Comparison of ENCODE assay signal across 7 cellular contexts in the genomic region with DNA sequence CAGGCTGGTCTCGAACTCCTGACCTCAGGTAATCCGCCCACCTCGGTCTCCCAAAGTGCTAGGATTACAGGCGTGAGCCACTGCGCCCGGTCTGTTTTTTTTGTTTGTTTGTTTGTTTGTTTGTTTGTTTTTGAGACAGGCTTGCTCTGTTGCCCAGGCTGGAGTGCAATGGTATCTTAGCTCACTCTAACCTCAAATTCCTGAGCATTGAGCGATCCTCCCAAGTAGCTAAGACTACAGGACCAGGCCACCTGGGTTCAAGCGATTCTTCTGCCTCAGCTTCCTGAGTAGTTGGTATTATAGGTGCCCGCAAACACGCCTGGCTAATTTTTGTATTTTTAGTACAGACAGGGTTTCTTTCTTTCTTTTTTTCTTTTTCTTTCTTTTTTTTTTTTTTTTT. TPM values are rescaled to one million over a fixed set of nuclear protein-coding genes. Genes with fewer than 3 reads are reported as not detected.
DNase-seq lines count a peak whose midpoint lies in the region; ATAC-seq, FAIRE-seq and TF ChIP-seq lines count a peak whose summit lies in the region.
"Not testable (repeated sequence)": the region's sequence is repeated elsewhere in the genome, so short reads cannot be mapped to it uniquely, and the experiment has no call there.

No MANE protein-coding gene starts in this region.

- not testable (repeated sequence) for H3K27me3 ChIP-seq in Panc1 (ENCODE audit: control insufficient read depth, insufficient read depth, low read length); K562 (ENCODE audit: control insufficient read depth in 2 of 2, insufficient read depth in 2 of 2, low read length in 2 of 2)

- not testable (repeated sequence) for H3K9me1 ChIP-seq in K562 (ENCODE audit: control insufficient read depth, insufficient read depth, low read length)

- not testable (repeated sequence) for H3K9ac ChIP-seq in K562 (ENCODE audit: insufficient read depth in 1 of 2, low read depth in 2 of 2, low read length in 2 of 2)

- not testable (repeated sequence) for H3K9me3 ChIP-seq in HEK293 (ENCODE audit: control insufficient read depth, insufficient read depth, low read depth, low read length); Panc1 (ENCODE audit: control insufficient read depth, insufficient read depth, low read depth, low read length); K562 (replicated peaks; ENCODE audit: control insufficient read depth, insufficient read depth, low read depth, low read length)

- TF ChIP-seq EP300 in K562 (IDR thresholded peaks at IDR 0.05; ENCODE audit: low read length): not testable (repeated sequence)

- in situ Hi-C loops in ACHN (cut with HindIII; ENCODE audit: low pct_ligation_motif_present, low pct_unique_long_range_greater_than_20kb, low sequenced_read_pairs); Panc1 (cut with HindIII; ENCODE audit: low pct_unique_long_range_greater_than_20kb, low sequenced_read_pairs); K562 (cut with MboI): not testable (repeated sequence)

- peaks cover 23% of the 10 kb centered on the region for H3K79me2 ChIP-seq in K562 (ENCODE audit: control insufficient read depth, insufficient read depth, low read length)

- WGBS in K562 (ENCODE audit: insufficient coverage, low coverage, missing lambda C conversion rate): 70% methylated on average over 10 of the region's 10 CpGs

- intact Hi-C loops in Panc1 (cut with micrococcal nuclease; ENCODE audit: unreplicated experiment); K562 (cut with micrococcal nuclease); posterior vena cava (cut with DNase I): not testable (repeated sequence)

- not testable (repeated sequence) for TF ChIP-seq CTCF in HEK293 (tag by site-specific recombination; IDR thresholded peaks at IDR 0.05); Panc1 (IDR thresholded peaks at IDR 0.05); K562 (IDR thresholded peaks at IDR 0.05 in 2 of 3, conservative IDR thresholded peaks at IDR 0.05 in 1 of 3; ENCODE audit: insufficient read depth in 2 of 3, low read depth in 1 of 3, low read length in 3 of 3); epithelial cell of esophagus (IDR thresholded peaks at IDR 0.05; ENCODE audit: insufficient read depth, low read depth, low read length, missing control alignments)

- peak overlapping the region; percentile 26; the same call in 1 of the 2 replicates for H2AFZ ChIP-seq in K562 (ENCODE audit: low read depth, low read length)

- CTCF ChIA-PET in HEK293 (lab: Yijun Ruan, JAX); K562 (lab: Yijun Ruan, JAX; ENCODE audit: low intra/inter-chr PET ratio): not testable (repeated sequence)
- CTCF ChIA-PET in Panc1 (lab: Charles Lee): interaction anchor here (0.6 to 0.8 kb wide), 7 partner anchors 23 to 1248 kb away, joined by 3 to 9 read pairs (median 5); no protein-coding TSS in a partner anchor

- not testable (repeated sequence) for H3K36me3 ChIP-seq in HEK293 (ENCODE audit: control insufficient read depth in 2 of 2, insufficient read depth in 1 of 2, low read length in 2 of 2); Panc1 (ENCODE audit: control insufficient read depth, insufficient read depth, low read length); K562 (ENCODE audit: control insufficient read depth, insufficient read depth, low read length)

- not testable (repeated sequence) for H4K20me1 ChIP-seq in K562 (replicated peaks; ENCODE audit: control insufficient read depth, insufficient read depth, low read length)

- not testable (repeated sequence) for FAIRE-seq in K562 (lab: Jason Lieb, UNC)

- not testable (repeated sequence) for H3K4me1 ChIP-seq in HEK293 (ENCODE audit: control insufficient read depth, insufficient read depth, low read length)
- H3K4me1 ChIP-seq in Panc1 (ENCODE audit: control insufficient read depth, insufficient read depth, low read length) (peaks cover 13% of the 10 kb centered on the region), K562 (replicated peaks in 1 of 2; ENCODE audit: control insufficient read depth in 2 of 2, insufficient read depth in 2 of 2, low read length in 2 of 2) (peaks cover 20 to 29% of the 10 kb centered on the region in 2 experiments; a peak in 4 of 5 replicates)

- DNase-seq in ACHN: peak; percentile 17
- DNase-seq in ELR (ENCODE audit: low read depth): peak; percentile 40
- DNase-seq in Panc1 (ENCODE audit: low read depth, low spot score): peak; percentile 56
- DNase-seq in K562 (ENCODE audit: extremely low read depth in 1 of 4, low spot score in 3 of 4): not testable (repeated sequence)
- DNase-seq in epithelial cell of esophagus (ENCODE audit: low read depth): peak; percentile 37
- DNase-seq in posterior vena cava (ENCODE audit: low spot score): peak; percentile 23

- not testable (repeated sequence) for TF ChIP-seq POLR2A in K562 (conservative IDR thresholded peaks at IDR 0.05)

- H3K4me2 ChIP-seq in K562 (ENCODE audit: insufficient read depth, low read length): not testable (repeated sequence)

- not testable (repeated sequence) for H3K27ac ChIP-seq in HEK293 (ENCODE audit: extremely low read depth, low read depth, low read length); Panc1 (ENCODE audit: low read length); K562 (ENCODE audit: extremely low read depth, low read depth, low read length)

- TF ChIP-seq RAD21 in K562 (CRISPR knock-in tag; conservative IDR thresholded peaks at IDR 0.05 in 1 of 2, IDR thresholded peaks at IDR 0.05 in 1 of 2): not testable (repeated sequence)

- not testable (repeated sequence) for ATAC-seq in Panc1, K562

- not testable (repeated sequence) for BruUV-seq in Panc1 (replicated peaks; lab: Mats Ljungman, UMichigan); K562 (replicated peaks; lab: Mats Ljungman, UMichigan)

- POLR2A ChIA-PET in HEK293 (lab: Yijun Ruan, JAX) (interaction anchor here (0.7 to 0.8 kb wide), 2 partner anchors 23 to 25 kb away, joined by 3 to 7 read pairs; no protein-coding TSS in a partner anchor), Panc1 (lab: Charles Lee) (interaction anchor here (0.6 to 0.7 kb wide), 5 partner anchors 12 to 610 kb away, joined by 3 to 10 read pairs (median 8); no protein-coding TSS in a partner anchor), K562 (lab: Yijun Ruan, JAX) (interaction anchor here (0.6 to 1.5 kb wide), 7 partner anchors 8 to 103 kb away, joined by 3 to 6 read pairs (median 3); a partner anchor contains a TSS)

- not testable (repeated sequence) for H3K4me3 ChIP-seq in HEK293 (ENCODE audit: low read depth, low read length); Panc1 (ENCODE audit: low read depth in 2 of 2, low read length in 2 of 2); K562; epithelial cell of esophagus (ENCODE audit: low read length)

RNA-seq across cellular contexts. Expression of a gene that starts 2.7 kb away (rescaled TPM):
- total RNA-seq in Panc1 (2021; ENCODE audit: unreplicated experiment): 33.2 TPM
- polyA plus RNA-seq in Panc1 (2012; ENCODE audit: insufficient read length): 18.8 TPM
- total RNA-seq in K562 (2011; cell fraction: chromatin; rRNA removed; ENCODE audit: low replicate concordance): 93.5 and 200 TPM in 2 replicates
- total RNA-seq in K562 (2011; cell fraction: nucleolus; rRNA removed): 179 and 193 TPM in 2 replicates
- 133 and 149 TPM in 2 replicates for total RNA-seq in K562 (2011; cell fraction: nucleoplasm; rRNA removed)
- total RNA-seq in K562 (2014; rRNA removed): 27.9 and 34.1 TPM in 2 replicates
- total RNA-seq in K562 (2014; rRNA removed; fragmentation: Illumina TruSeq; extraction: Trizol): 34.5 and 35.7 TPM in 2 replicates
- 27.9 and 28.2 TPM in 2 replicates for total RNA-seq in K562 (2015; rRNA removed; fragmentation: Illumina TruSeq; extraction: Trizol)
- total RNA-seq in K562 (2021): 48.8 and 49.8 TPM in 2 replicates
- 73.9 and 87.9 TPM in 2 replicates for polyA plus RNA-seq in K562 (2011; rRNA removed)
- polyA plus RNA-seq in K562 (2011; cell fraction: cytosol; rRNA removed): 125 and 133 TPM in 2 replicates
- 272 and 287 TPM in 2 replicates for polyA plus RNA-seq in K562 (2011; cell fraction: nucleus; rRNA removed)
- 36.4 and 40.1 TPM in 2 replicates for polyA plus RNA-seq in K562 (2012)
- 54.6 and 55.2 TPM in 2 replicates for polyA plus RNA-seq in K562 (2014; fragmentation: Illumina TruSeq; extraction: Trizol)
- 10 to 100 TPM; 24.7 to 40.7 TPM for polyA plus RNA-seq in K562 (2014; fragmentation: Nextera tagmentation; extraction: Ambion mirVana)
- 54.6 and 55.0 TPM in 2 replicates for polyA plus RNA-seq in K562 (2014; rRNA removed)
- polyA minus RNA-seq in K562 (2011; rRNA and poly(A)+ RNA removed): 95.1 and 110 TPM in 2 replicates
- 31.7 and 35.4 TPM in 2 replicates for polyA minus RNA-seq in K562 (2011; cell fraction: cytosol; rRNA and poly(A)+ RNA removed)
- 44.6 and 66.4 TPM in 2 replicates for polyA minus RNA-seq in K562 (2011; cell fraction: nucleus; rRNA and poly(A)+ RNA removed)
- total RNA-seq in posterior vena cava: 1 to 10 TPM; 6.0 to 7.8 TPM

RNA-seq across cellular contexts. Expression of a gene that starts 14.9 kb away (rescaled TPM):
- 78.9 TPM for total RNA-seq in Panc1 (2021; ENCODE audit: unreplicated experiment)
- polyA plus RNA-seq in Panc1 (2012; ENCODE audit: insufficient read length): 88.8 TPM
- total RNA-seq in K562 (2011; cell fraction: chromatin; rRNA removed; ENCODE audit: low replicate concordance): 76.0 and 138 TPM in 2 replicates
- total RNA-seq in K562 (2011; cell fraction: nucleolus; rRNA removed): 134 and 149 TPM in 2 replicates
- total RNA-seq in K562 (2011; cell fraction: nucleoplasm; rRNA removed): 122 and 136 TPM in 2 replicates
- total RNA-seq in K562 (2014; rRNA removed): 132 and 142 TPM in 2 replicates
- 142 and 147 TPM in 2 replicates for total RNA-seq in K562 (2014; rRNA removed; fragmentation: Illumina TruSeq; extraction: Trizol)
- total RNA-seq in K562 (2015; rRNA removed; fragmentation: Illumina TruSeq; extraction: Trizol): 137 and 139 TPM in 2 replicates
- 139 TPM in 2 replicates for total RNA-seq in K562 (2021)
- 205 and 232 TPM in 2 replicates for polyA plus RNA-seq in K562 (2011; rRNA removed)
- polyA plus RNA-seq in K562 (2011; cell fraction: cytosol; rRNA removed): 349 and 363 TPM in 2 replicates
- 108 and 126 TPM in 2 replicates for polyA plus RNA-seq in K562 (2011; cell fraction: nucleus; rRNA removed)
- polyA plus RNA-seq in K562 (2012): 139 and 188 TPM in 2 replicates
- 121 and 127 TPM in 2 replicates for polyA plus RNA-seq in K562 (2014; fragmentation: Illumina TruSeq; extraction: Trizol)
- 100 to 1,000 TPM; 455 to 524 TPM for polyA plus RNA-seq in K562 (2014; fragmentation: Nextera tagmentation; extraction: Ambion mirVana)
- polyA plus RNA-seq in K562 (2014; rRNA removed): 152 and 159 TPM in 2 replicates
- polyA minus RNA-seq in K562 (2011; rRNA and poly(A)+ RNA removed): 121 and 192 TPM in 2 replicates
- 33.1 and 51.2 TPM in 2 replicates for polyA minus RNA-seq in K562 (2011; cell fraction: cytosol; rRNA and poly(A)+ RNA removed)
- polyA minus RNA-seq in K562 (2011; cell fraction: nucleus; rRNA and poly(A)+ RNA removed): 44.2 and 59.3 TPM in 2 replicates
- 10 to 100 TPM; 45.4 to 49.9 TPM for total RNA-seq in posterior vena cava

RNA-seq across cellular contexts. Expression of a gene that starts 15.3 kb away (rescaled TPM):
- total RNA-seq in Panc1 (2021; ENCODE audit: unreplicated experiment): 1,083 TPM
- polyA plus RNA-seq in Panc1 (2012; ENCODE audit: insufficient read length): 1,187 TPM
- total RNA-seq in K562 (2011; cell fraction: chromatin; rRNA removed; ENCODE audit: low replicate concordance): 136 and 201 TPM in 2 replicates
- 166 and 168 TPM in 2 replicates for total RNA-seq in K562 (2011; cell fraction: nucleolus; rRNA removed)
- total RNA-seq in K562 (2011; cell fraction: nucleoplasm; rRNA removed): 272 and 420 TPM in 2 replicates
- total RNA-seq in K562 (2014; rRNA removed): 1,122 and 1,723 TPM in 2 replicates
- 2,419 and 2,437 TPM in 2 replicates for total RNA-seq in K562 (2014; rRNA removed; fragmentation: Illumina TruSeq; extraction: Trizol)
- 2,472 and 2,755 TPM in 2 replicates for total RNA-seq in K562 (2015; rRNA removed; fragmentation: Illumina TruSeq; extraction: Trizol)
- 1,553 and 1,702 TPM in 2 replicates for total RNA-seq in K562 (2021)
- 1,393 and 1,573 TPM in 2 replicates for polyA plus RNA-seq in K562 (2011; rRNA removed)
- 686 and 1,751 TPM in 2 replicates for polyA plus RNA-seq in K562 (2011; cell fraction: cytosol; rRNA removed)
- polyA plus RNA-seq in K562 (2011; cell fraction: nucleus; rRNA removed): 283 and 578 TPM in 2 replicates
- polyA plus RNA-seq in K562 (2012): 1,761 and 1,841 TPM in 2 replicates
- 2,166 and 3,143 TPM in 2 replicates for polyA plus RNA-seq in K562 (2014; fragmentation: Illumina TruSeq; extraction: Trizol)
- polyA plus RNA-seq in K562 (2014; fragmentation: Nextera tagmentation; extraction: Ambion mirVana): 1,000 to 10,000 TPM; 2,471 to 2,886 TPM
- 2,239 and 5,486 TPM in 2 replicates for polyA plus RNA-seq in K562 (2014; rRNA removed)
- polyA minus RNA-seq in K562 (2011; rRNA and poly(A)+ RNA removed): 428 and 580 TPM in 2 replicates
- 641 and 694 TPM in 2 replicates for polyA minus RNA-seq in K562 (2011; cell fraction: cytosol; rRNA and poly(A)+ RNA removed)
- 60.3 and 141 TPM in 2 replicates for polyA minus RNA-seq in K562 (2011; cell fraction: nucleus; rRNA and poly(A)+ RNA removed)
- 100 to 1,000 TPM; 741 to 816 TPM for total RNA-seq in posterior vena cava

RNA-seq across cellular contexts. Expression of a gene that starts 23.6 kb away (rescaled TPM):
- total RNA-seq in Panc1 (2021; ENCODE audit: unreplicated experiment) (268 TPM), K562 (2014; rRNA removed) (128 and 132 TPM in 2 replicates), K562 (2014; rRNA removed; fragmentation: Illumina TruSeq; extraction: Trizol) (95.2 and 104 TPM in 2 replicates), K562 (2015; rRNA removed; fragmentation: Illumina TruSeq; extraction: Trizol) (124 and 125 TPM in 2 replicates), K562 (2021) (193 and 197 TPM in 2 replicates), posterior vena cava (100 to 1,000 TPM; 110 to 128 TPM)
- polyA plus RNA-seq in Panc1 (2012; ENCODE audit: insufficient read length): 193 TPM
- 358 and 605 TPM in 2 replicates for total RNA-seq in K562 (2011; cell fraction: chromatin; rRNA removed; ENCODE audit: low replicate concordance)
- total RNA-seq in K562 (2011; cell fraction: nucleolus; rRNA removed): 442 and 449 TPM in 2 replicates
- total RNA-seq in K562 (2011; cell fraction: nucleoplasm; rRNA removed): 467 and 490 TPM in 2 replicates
- polyA plus RNA-seq in K562 (2011; rRNA removed) (159 and 196 TPM in 2 replicates), K562 (2014; fragmentation: Illumina TruSeq; extraction: Trizol) (180 and 197 TPM in 2 replicates), K562 (2014; fragmentation: Nextera tagmentation; extraction: Ambion mirVana) (10 to 100 TPM; 19.5 to 46.2 TPM), K562 (2014; rRNA removed) (145 and 151 TPM in 2 replicates)
- polyA plus RNA-seq in K562 (2011; cell fraction: cytosol; rRNA removed): 195 and 205 TPM in 2 replicates
- 158 and 198 TPM in 2 replicates for polyA plus RNA-seq in K562 (2011; cell fraction: nucleus; rRNA removed)
- 135 and 352 TPM in 2 replicates for polyA plus RNA-seq in K562 (2012)
- 167 and 177 TPM in 2 replicates for polyA minus RNA-seq in K562 (2011; rRNA and poly(A)+ RNA removed)
- 92.7 and 93.6 TPM in 2 replicates for polyA minus RNA-seq in K562 (2011; cell fraction: cytosol; rRNA and poly(A)+ RNA removed)
- 42.5 and 79.6 TPM in 2 replicates for polyA minus RNA-seq in K562 (2011; cell fraction: nucleus; rRNA and poly(A)+ RNA removed)

RNA-seq across cellular contexts. Expression of a gene that starts 34.2 kb away (rescaled TPM):
- total RNA-seq in Panc1 (2021; ENCODE audit: unreplicated experiment) (28.2 TPM), K562 (2014; rRNA removed) (31.2 and 38.7 TPM in 2 replicates), K562 (2014; rRNA removed; fragmentation: Illumina TruSeq; extraction: Trizol) (20.4 and 23.0 TPM in 2 replicates), K562 (2015; rRNA removed; fragmentation: Illumina TruSeq; extraction: Trizol) (31.3 and 33.5 TPM in 2 replicates), K562 (2021) (25.5 and 28.6 TPM in 2 replicates), posterior vena cava (10 to 100 TPM; 24.8 to 26.6 TPM)
- 28.5 TPM for polyA plus RNA-seq in Panc1 (2012; ENCODE audit: insufficient read length)
- 48.5 and 85.1 TPM in 2 replicates for total RNA-seq in K562 (2011; cell fraction: chromatin; rRNA removed; ENCODE audit: low replicate concordance)
- total RNA-seq in K562 (2011; cell fraction: nucleolus; rRNA removed): 45.9 and 54.7 TPM in 2 replicates
- total RNA-seq in K562 (2011; cell fraction: nucleoplasm; rRNA removed): 43.9 and 49.8 TPM in 2 replicates
- polyA plus RNA-seq in K562 (2011; rRNA removed) (14.1 and 16.7 TPM in 2 replicates), K562 (2014; fragmentation: Illumina TruSeq; extraction: Trizol) (31.1 and 35.5 TPM in 2 replicates), K562 (2014; fragmentation: Nextera tagmentation; extraction: Ambion mirVana) (10 to 100 TPM; 19.7 to 31.6 TPM), K562 (2014; rRNA removed) (24.9 and 27.5 TPM in 2 replicates)
- 19.3 and 19.7 TPM in 2 replicates for polyA plus RNA-seq in K562 (2011; cell fraction: cytosol; rRNA removed)
- polyA plus RNA-seq in K562 (2011; cell fraction: nucleus; rRNA removed): 37.0 and 59.4 TPM in 2 replicates
- 30.8 and 37.2 TPM in 2 replicates for polyA plus RNA-seq in K562 (2012)
- 20.5 and 26.5 TPM in 2 replicates for polyA minus RNA-seq in K562 (2011; rRNA and poly(A)+ RNA removed)
- 17.9 and 24.6 TPM in 2 replicates for polyA minus RNA-seq in K562 (2011; cell fraction: cytosol; rRNA and poly(A)+ RNA removed)
- 16.6 and 18.9 TPM in 2 replicates for polyA minus RNA-seq in K562 (2011; cell fraction: nucleus; rRNA and poly(A)+ RNA removed)
